1 cellular context compared by ENCODE assay signal in genomic region chr15:30462176-30462575, GRCh38. TPM values are rescaled to one million over a fixed set of nuclear protein-coding genes. Genes with fewer than 3 reads are reported as not detected.
"Had no signal": no experiment of that assay in that cellular context is flagged by ENCODE, and none has a peak within 500 bp of the region (broad histone marks: within the 10 kb centered on the region; RNA-seq: fewer than 3 reads in every experiment).

No MANE protein-coding gene starts in this region.

RNA-seq across cellular contexts. Expression of gene GOLGA8R, which starts 48.1 kb away (rescaled TPM):
- polyA plus RNA-seq: smooth muscle cell had no signal
